ENCODE assay signal across 22 cellular contexts in the genomic region with DNA sequence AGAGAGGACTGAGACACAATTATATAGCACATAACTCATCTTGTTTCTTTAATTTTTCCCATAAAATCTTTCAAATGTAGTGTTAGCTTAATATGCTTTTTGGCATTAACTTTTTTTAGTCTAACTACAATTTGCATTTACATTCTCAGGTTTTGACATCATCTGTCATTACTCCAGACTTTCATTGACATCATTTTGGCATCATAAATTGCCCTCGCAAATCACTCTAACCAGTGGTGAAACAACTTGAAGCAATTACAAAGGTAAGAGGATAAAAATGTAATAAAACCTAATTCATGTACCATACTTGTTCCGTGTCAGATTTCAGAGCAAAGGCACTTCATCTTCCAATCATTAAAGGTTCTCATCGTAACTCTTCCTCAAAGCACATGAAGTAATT. TPM values are rescaled to one million over a fixed set of nuclear protein-coding genes. Genes with fewer than 3 reads are reported as not detected.
"Had no signal": no experiment of that assay in that cellular context is flagged by ENCODE, and none has a peak within 500 bp of the region (broad histone marks: within the 10 kb centered on the region; RNA-seq: fewer than 3 reads in every experiment).

No MANE protein-coding gene starts in this region.

- ATAC-seq: natural killer cell; psoas muscle; right lobe of liver; stimulated activated effector memory CD8-positive, alpha-beta T cell treated with anti-CD3 and anti-CD28 coated beads, Interleukin-12 subunit alpha, Interleukin-12 subunit beta, amount 100 ng/mL, for 72 hours; stimulated activated naive CD8-positive, alpha-beta T cell treated with anti-CD3 and anti-CD28 coated beads, Interleukin-15, Interleukin-2, amounts not matched to agents 100 U/mL and 50 U/mL, for 24 hours had no signal

- H3K4me1 Mint-ChIP-seq: natural killer cell had no signal

- H3K27me3 ChIP-seq: dorsolateral prefrontal cortex, esophagus muscularis mucosa, heart left ventricle, right lobe of liver, tibial artery, upper lobe of left lung, vagina had no signal

- DNase-seq: cortex of kidney; dorsolateral prefrontal cortex; effector CD8-positive, alpha-beta T cell; foreskin melanocyte; heart left ventricle; hippocampal formation; natural killer cell; occipital lobe; psoas muscle; retina; right lobe of liver; stimulated activated CD4-positive, alpha-beta T cell treated with anti-CD3 and anti-CD28 coated beads, Interleukin-4, amount 100 ng/mL, for 1 hour; stimulated activated CD8-positive, alpha-beta memory T cell treated with anti-CD3 and anti-CD28 coated beads, Interleukin-4, amount 100 ng/mL, for 48 hours; stimulated activated naive CD8-positive, alpha-beta T cell treated with anti-CD3 and anti-CD28 coated beads, Interleukin-15, Interleukin-2, amounts not matched to agents 100 U/mL and 50 U/mL, for 24 hours; tibial artery; upper lobe of left lung had no signal

- H3K9me3 ChIP-seq: esophagus muscularis mucosa, heart left ventricle, psoas muscle, right lobe of liver, tibial artery, upper lobe of left lung, vagina had no signal

- H3K9me3 Mint-ChIP-seq: natural killer cell; stimulated activated effector memory CD8-positive, alpha-beta T cell treated with anti-CD3 and anti-CD28 coated beads, Interleukin-12 subunit alpha, Interleukin-12 subunit beta, amount 100 ng/mL, for 72 hours had no signal

- H3K4me3 ChIP-seq: dorsolateral prefrontal cortex, esophagus muscularis mucosa, heart left ventricle, psoas muscle, right lobe of liver, tibial artery, upper lobe of left lung, vagina had no signal

- H3K36me3 Mint-ChIP-seq: natural killer cell; stimulated activated effector memory CD8-positive, alpha-beta T cell treated with anti-CD3 and anti-CD28 coated beads, Interleukin-12 subunit alpha, Interleukin-12 subunit beta, amount 100 ng/mL, for 72 hours had no signal

- H3K4me1 ChIP-seq: right lobe of liver, tibial artery, upper lobe of left lung had no signal

- H3K36me3 ChIP-seq: esophagus muscularis mucosa, heart left ventricle, right lobe of liver, tibial artery, upper lobe of left lung, vagina had no signal

- H3K4me3 Mint-ChIP-seq: natural killer cell; stimulated activated effector memory CD8-positive, alpha-beta T cell treated with anti-CD3 and anti-CD28 coated beads, Interleukin-12 subunit alpha, Interleukin-12 subunit beta, amount 100 ng/mL, for 72 hours had no signal

- H3K27ac ChIP-seq: dorsolateral prefrontal cortex, epithelial cell of prostate, esophagus muscularis mucosa, heart left ventricle, psoas muscle, right lobe of liver, tibial artery, upper lobe of left lung, vagina had no signal

- H3K27ac Mint-ChIP-seq: natural killer cell; stimulated activated effector memory CD8-positive, alpha-beta T cell treated with anti-CD3 and anti-CD28 coated beads, Interleukin-12 subunit alpha, Interleukin-12 subunit beta, amount 100 ng/mL, for 72 hours had no signal

RNA-seq across cellular contexts. Expression of a gene that starts 41.4 kb away (rescaled TPM):
- total RNA-seq: lung microvascular endothelial cell, right lobe of liver had no signal

RNA-seq across cellular contexts. Expression of a gene that starts 46.2 kb away (rescaled TPM):
- total RNA-seq: esophagus muscularis mucosa, lung microvascular endothelial cell, natural killer cell had no signal
- polyA plus RNA-seq: heart left ventricle, liver had no signal
